In the genomic region with DNA sequence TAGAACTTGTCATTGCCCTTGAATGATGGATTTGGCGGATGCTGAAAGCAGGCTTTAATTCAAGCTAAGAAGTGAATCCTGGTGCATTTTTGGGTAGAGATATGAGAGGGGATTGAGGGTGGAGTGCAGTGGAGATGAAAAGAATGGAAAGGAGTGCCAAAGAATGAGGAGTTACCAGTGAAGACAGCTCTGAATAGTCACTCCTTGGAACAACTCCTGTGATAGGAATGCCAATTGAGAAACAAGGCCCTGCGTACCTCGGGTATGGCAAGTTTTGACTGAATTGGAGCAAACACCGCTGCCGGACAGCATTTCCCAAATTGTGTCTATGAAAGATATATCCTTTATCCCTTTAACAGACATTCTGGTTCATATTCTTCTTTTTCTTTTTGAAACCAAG, we compare ENCODE assay signal across 7 cellular contexts. TPM values are rescaled to one million over a fixed set of nuclear protein-coding genes. Genes with fewer than 3 reads are reported as not detected.
"Had no signal": no experiment of that assay in that cellular context is flagged by ENCODE, and none has a peak within 500 bp of the region (broad histone marks: within the 10 kb centered on the region; RNA-seq: fewer than 3 reads in every experiment).

No MANE protein-coding gene starts in this region.

- H3K27me3 Mint-ChIP-seq: IgD-negative memory B cell had no signal

- H3K27ac Mint-ChIP-seq: GM23338, H9 had no signal

- H3K27ac ChIP-seq: HL-60 had no signal

- H3K4me2 ChIP-seq: GM23338 had no signal

- H3K4me3 ChIP-seq: GM23338 had no signal

- H2AFZ ChIP-seq: GM23338 had no signal

- H3K36me3 Mint-ChIP-seq: IgD-negative memory B cell had no signal

- H3K4me3 Mint-ChIP-seq: GM23338, H9, IgD-negative memory B cell had no signal

- H3K9me3 Mint-ChIP-seq: GM23338, H9 had no signal

- H3K4me1 Mint-ChIP-seq: GM23338, H9, IgD-negative memory B cell had no signal

- ATAC-seq: GM23338, HepG2 had no signal

- DNase-seq: H9, HCEC 1CT had no signal

RNA-seq across cellular contexts. Expression of a gene that starts 36.5 kb away (rescaled TPM):
- total RNA-seq: HT1080 had no signal
